In genomic region chr9:121023064-121023463, GRCh38 we compare ENCODE assay signal across 14 cellular contexts. TPM values are rescaled to one million over a fixed set of nuclear protein-coding genes. Genes with fewer than 3 reads are reported as not detected.
DNase-seq lines count a peak whose midpoint lies in the region; ATAC-seq, FAIRE-seq and TF ChIP-seq lines count a peak whose summit lies in the region.
"Had no signal": no experiment of that assay in that cellular context is flagged by ENCODE, and none has a peak within 500 bp of the region (broad histone marks: within the 10 kb centered on the region; RNA-seq: fewer than 3 reads in every experiment).

No MANE protein-coding gene starts in this region.

- no peak for TF ChIP-seq POLR2A in A549 (IDR thresholded peaks at IDR 0.05; ENCODE audit: low read length)
- TF ChIP-seq POLR2A in prostate gland (IDR thresholded peaks at IDR 0.05) = no peak

- 0 out of 3 replicates have a peak overlapping the region, but pooled peaks have one; percentile 1 for H3K4me2 ChIP-seq in A549

- peak; percentile 49 to 60; a peak in 3 of 6 replicates for ATAC-seq in A549
- ATAC-seq: esophagus mucosa, upper lobe of right lung had no signal

- FAIRE-seq in A549 (lab: Jason Lieb, UNC) = peak; percentile 61

- H3K9me3 ChIP-seq in A549 (no peaks in the 10 kb centered on the region), prostate gland (no peaks in the 10 kb centered on the region)
- H3K9me3 ChIP-seq: SJCRH30, upper lobe of right lung had no signal

- in situ Hi-C loops in SK-MEL-5 (cut with HindIII; ENCODE audit: low pct_unique_long_range_greater_than_20kb, low sequenced_read_pairs) = no loop called here
- in situ Hi-C loops in GM13976 (cut with MboI; ENCODE audit: low sequenced_read_pairs, unreplicated experiment) = no loop called here

- POLR2A ChIA-PET in A549 (lab: Yijun Ruan, JAX) = no interaction called here

- H3K4me3 ChIP-seq in A549 = no peak overlapping the region
- H3K4me3 ChIP-seq in fibroblast of mammary gland (ENCODE audit: control insufficient read depth, low read depth, low read length) = no peak overlapping the region
- no peak overlapping the region for H3K4me3 ChIP-seq in prostate gland
- H3K4me3 ChIP-seq: SJCRH30, upper lobe of right lung had no signal

- CTCF ChIA-PET in A549 (lab: Yijun Ruan, JAX) = interaction anchor here (1.1 to 1.5 kb wide), 3 partner anchors 37 to 49 kb away, joined by 3 to 5 read pairs (median 3); no protein-coding TSS in a partner anchor

- TF ChIP-seq CTCF in A549 (IDR thresholded peaks at IDR 0.05) (peak; percentile 39; the same call in 2 of the 3 replicates), GM12872 (IDR thresholded peaks at IDR 0.05; ENCODE audit: insufficient read depth, low read depth, low read length) (0 out of 3 replicates have a peak, but pooled peaks have one; percentile 11), fibroblast of mammary gland (conservative IDR thresholded peaks at IDR 0.05; ENCODE audit: control insufficient read depth, insufficient read depth, low read depth, low read length) (peak; percentile 29), prostate gland (IDR thresholded peaks at IDR 0.05) (no peak), GM13976 (IDR thresholded peaks at IDR 0.05; ENCODE audit: borderline replicate concordance, control extremely low read depth, extremely low read depth, insufficient read depth, missing control alignments) (no peak)

- intact Hi-C loops in prostate gland (cut with DNase I) = no loop called here

- H3K36me3 ChIP-seq in prostate gland = no peaks in the 10 kb centered on the region
- H3K36me3 ChIP-seq: SJCRH30 had no signal

- TF ChIP-seq EP300 in A549 (IDR thresholded peaks at IDR 0.05) = no peak

- 43% methylated on average over 1 of the region's 1 CpG for WGBS in A549 (ENCODE audit: missing lambda C conversion rate)
- 84% methylated on average over 1 of the region's 1 CpG for WGBS in prostate gland

- H3K27ac ChIP-seq in A549 (peak overlapping the region in 1 of 2 experiments; percentile 74; a peak in 4 of 6 replicates), prostate gland (no peak overlapping the region)
- H3K27ac ChIP-seq: SJCRH30, upper lobe of right lung had no signal

- no peaks in the 10 kb centered on the region for H3K27me3 ChIP-seq in prostate gland (replicated peaks; ENCODE audit: insufficient read depth)
- H3K27me3 ChIP-seq: SJCRH30, upper lobe of right lung had no signal

- peaks cover 41% of the 10 kb centered on the region for H3K4me1 ChIP-seq in A549
- no peaks in the 10 kb centered on the region for H3K4me1 ChIP-seq in prostate gland (replicated peaks)
- H3K4me1 ChIP-seq: upper lobe of right lung had no signal

- TF ChIP-seq RAD21 in A549 (conservative IDR thresholded peaks at IDR 0.05 in 1 of 2, IDR thresholded peaks at IDR 0.05 in 1 of 2) = peak; percentile 48 to 69

- peak; percentile 27 to 69 for DNase-seq in A549 (ENCODE audit: low read depth in 1 of 2, low spot score in 1 of 2)
- peak; percentile 53 for DNase-seq in SK-MEL-5 (ENCODE audit: low read depth, low spot score)
- peak; percentile 35 for DNase-seq in fibroblast of mammary gland (ENCODE audit: low read depth)
- no peak for DNase-seq in RKO (ENCODE audit: low spot score)
- no peak for DNase-seq in activated naive CD4-positive, alpha-beta T cell treated with Interleukin-2 at 50 U/mL for 16 hours
- no peak for DNase-seq in prostate gland (ENCODE audit: low spot score)
- no peak for DNase-seq in GM13976 (ENCODE audit: low spot score)
- DNase-seq: activated CD4-positive, alpha-beta T cell treated with anti-CD3 and anti-CD28 coated beads for 1 hour; NCI-H510A treated with DMSO at 0.1 percent for 48 hours; stimulated activated CD4-positive, alpha-beta T cell treated with anti-CD3 and anti-CD28 coated beads, Interleukin-12 subunit alpha, Interleukin-12 subunit beta, amount 100 ng/mL, for 4 hours; upper lobe of right lung had no signal

TF ChIP-seq in A549, 52 proteins besides CTCF, POLR2A, EP300 and RAD21:
- TF ChIP-seq USF2 (IDR thresholded peaks at IDR 0.05) (no peak), SMC3 (IDR thresholded peaks at IDR 0.05) (peak; percentile 51)
TF ChIP-seq in A549: peak in this region for 1.

RNA-seq across cellular contexts. Expression of gene C5, which starts 27.0 kb away (rescaled TPM):
- polyA plus RNA-seq in A549 (2011; rRNA removed) (115 and 119 TPM in 2 replicates), A549 (2017; fragmentation: RNase III; extraction: RNeasy Plus Mini Kit Qiagen cat#74134 plus additional on column Dnase treatment) (16.2 to 17.9 TPM (median 17.1 TPM) in 3 replicates)
- 8.3 and 8.7 TPM in 2 replicates for polyA plus RNA-seq in A549 (2012; cell fraction: cytosol; rRNA removed)
- polyA plus RNA-seq in A549 (2012; cell fraction: nucleus; rRNA removed) = 15.0 and 18.9 TPM in 2 replicates
- 31.3 and 41.7 TPM in 2 replicates for polyA minus RNA-seq in A549 (2011; rRNA and poly(A)+ RNA removed)
- 1.8 and 1.9 TPM in 2 replicates for total RNA-seq in SK-MEL-5 (2014; rRNA removed; shearing (Covaris generic))
- 0.85 and 2.5 TPM in 2 replicates for polyA plus RNA-seq in SK-MEL-5 (2015; cell fraction: cytosol; rRNA removed)
- polyA plus RNA-seq in SK-MEL-5 (2015; cell fraction: nucleus; rRNA removed) = 5.3 and 9.1 TPM in 2 replicates
- total RNA-seq in prostate gland = 10 to 100 TPM in 1 of 2 donors, 1 to 10 TPM in 1; 3.5 to 11.1 TPM

RNA-seq across cellular contexts. Expression of gene CNTRL, which starts 51.7 kb away (rescaled TPM):
- 13.0 and 15.0 TPM in 2 replicates for polyA plus RNA-seq in A549 (2011; rRNA removed)
- polyA plus RNA-seq in A549 (2012; cell fraction: cytosol; rRNA removed) = 2.9 and 3.0 TPM in 2 replicates
- polyA plus RNA-seq in A549 (2012; cell fraction: nucleus; rRNA removed) = 4.2 and 5.1 TPM in 2 replicates
- polyA plus RNA-seq in A549 (2017; fragmentation: RNase III; extraction: RNeasy Plus Mini Kit Qiagen cat#74134 plus additional on column Dnase treatment) = 5.1 to 5.7 TPM (median 5.6 TPM) in 3 replicates
- 8.9 and 10.5 TPM in 2 replicates for polyA minus RNA-seq in A549 (2011; rRNA and poly(A)+ RNA removed)
- 27.2 and 28.9 TPM in 2 replicates for total RNA-seq in SK-MEL-5 (2014; rRNA removed; shearing (Covaris generic))
- polyA plus RNA-seq in SK-MEL-5 (2015; cell fraction: cytosol; rRNA removed) = 15.9 and 21.2 TPM in 2 replicates
- 36.1 and 40.0 TPM in 2 replicates for polyA plus RNA-seq in SK-MEL-5 (2015; cell fraction: nucleus; rRNA removed)
- 10 to 100 TPM; 10.3 to 21.9 TPM for total RNA-seq in prostate gland

Comparison
In these comparisons a context has a peak if more than half of its experiments do, and no peak if none do; other contexts are left out.
1. DNase-seq: peak in A549 (2 of 2), SK-MEL-5 (single experiment) and fibroblast of mammary gland (single experiment); none in RKO (single experiment), activated naive CD4-positive, alpha-beta T cell treated with Interleukin-2 at 50 U/mL for 16 hours (single experiment), prostate gland (single experiment) and GM13976 (single experiment).
2. CTCF ChIP-seq: peak in A549 (single experiment), GM12872 (single experiment) and fibroblast of mammary gland (single experiment); none in prostate gland (0 of 4) and GM13976 (single experiment).